ENCODE assay signal across 10 cellular contexts in genomic region chr3:50241163-50241562, GRCh38. TPM values are rescaled to one million over a fixed set of nuclear protein-coding genes. Genes with fewer than 3 reads are reported as not detected.
DNase-seq lines count a peak whose midpoint lies in the region; ATAC-seq and TF ChIP-seq lines count a peak whose summit lies in the region.
"Had no signal": no experiment of that assay in that cellular context is flagged by ENCODE, and none has a peak within 500 bp of the region (broad histone marks: within the 10 kb centered on the region; RNA-seq: fewer than 3 reads in every experiment).

No MANE protein-coding gene starts in this region.

- 100% methylated on average over 1 of the region's 4 CpGs for WGBS in mammary epithelial cell (ENCODE audit: low coverage, missing lambda C conversion rate)
- 33 to 44% methylated on average over 4 of the region's 4 CpGs for WGBS in tibial nerve, 2 donors

- BruUV-seq in MCF 10A (replicated peaks; lab: Mats Ljungman, UMichigan), result no TSS peak
- no TSS peak for BruUV-seq in mammary epithelial cell (replicated peaks; lab: Mats Ljungman, UMichigan)

- H3K27me3 Mint-ChIP-seq in MCF 10A (ENCODE audit: insufficient read depth, unreplicated experiment), result no peaks in the 10 kb centered on the region
- no peaks in the 10 kb centered on the region for H3K27me3 Mint-ChIP-seq in activated naive CD8-positive, alpha-beta T cell treated with anti-CD3 and anti-CD28 coated beads, Interleukin-2, amount 50 U/mL, for 24 hours

- H3K27ac Mint-ChIP-seq in MCF 10A (ENCODE audit: low read depth, unreplicated experiment), result peak overlapping the region; percentile 46
- H3K27ac Mint-ChIP-seq in activated naive CD8-positive, alpha-beta T cell treated with anti-CD3 and anti-CD28 coated beads, Interleukin-2, amount 50 U/mL, for 24 hours, result peak overlapping the region; percentile 95

- no peak for ATAC-seq in activated naive CD8-positive, alpha-beta T cell treated with anti-CD3 and anti-CD28 coated beads, Interleukin-2, amount 50 U/mL, for 24 hours
- ATAC-seq in lower lobe of right lung, result no peak
- no peak for ATAC-seq in GM21367 (IDR thresholded peaks at IDR 0.05; ENCODE audit: unreplicated experiment)

- CTCF ChIA-PET in MCF 10A (lab: Yijun Ruan, JAX) (interaction anchor here (0.5 to 2.4 kb wide), 6 partner anchors 10 to 401 kb away, joined by 3 to 12 read pairs (median 3); no protein-coding TSS in a partner anchor), mammary epithelial cell (lab: Charles Lee; ENCODE audit: low non-redundant PET) (no interaction called here)

- no peak for TF ChIP-seq POLR2A in tibial nerve (IDR thresholded peaks at IDR 0.05)

- POLR2A ChIA-PET in MCF 10A (lab: Yijun Ruan, JAX), result interaction anchor here (1.1 kb wide), 1 partner anchor 87 kb away, joined by 4 read pairs; the partner anchor contains the start of gene TUSC2

- TF ChIP-seq EP300 in tibial nerve (IDR thresholded peaks at IDR 0.05), result no peak

- no peaks in the 10 kb centered on the region for H3K36me3 ChIP-seq in mammary epithelial cell (ENCODE audit: insufficient read depth, low read length)
- H3K36me3 ChIP-seq in lower lobe of right lung, result peaks cover 52% of the 10 kb centered on the region
- H3K36me3 ChIP-seq in tibial nerve, result peaks cover 0 to 10% (median 0%) of the 10 kb centered on the region in 3 donors

- H3K4me3 ChIP-seq in mammary epithelial cell (replicated peaks in 1 of 3; ENCODE audit: insufficient read depth in 1 of 3, low read depth in 2 of 3, low read length in 3 of 3) (no peak overlapping the region), lower lobe of right lung (peak overlapping the region; percentile 6), tibial nerve (no peak overlapping the region)

- intact Hi-C loops in MCF 10A (cut with micrococcal nuclease) (no loop called here), mammary epithelial cell (cut with micrococcal nuclease) (no loop called here), lower lobe of right lung (cut with DNase I) (no loop called here)

- H2AFZ ChIP-seq in mammary epithelial cell (ENCODE audit: low read depth, low read length), result no peak overlapping the region

- H3K36me3 Mint-ChIP-seq in MCF 10A (ENCODE audit: insufficient read depth, unreplicated experiment), result peaks cover 14% of the 10 kb centered on the region
- peaks cover 9% of the 10 kb centered on the region for H3K36me3 Mint-ChIP-seq in activated naive CD8-positive, alpha-beta T cell treated with anti-CD3 and anti-CD28 coated beads, Interleukin-2, amount 50 U/mL, for 24 hours (ENCODE audit: low read depth)

- H3K4me3 Mint-ChIP-seq in MCF 10A (ENCODE audit: unreplicated experiment), result no peak overlapping the region
- peak overlapping the region; percentile 61 for H3K4me3 Mint-ChIP-seq in activated naive CD8-positive, alpha-beta T cell treated with anti-CD3 and anti-CD28 coated beads, Interleukin-2, amount 50 U/mL, for 24 hours

- peaks cover 48% of the 10 kb centered on the region for H3K4me1 Mint-ChIP-seq in MCF 10A (ENCODE audit: insufficient read depth, unreplicated experiment)
- peaks cover 77% of the 10 kb centered on the region for H3K4me1 Mint-ChIP-seq in activated naive CD8-positive, alpha-beta T cell treated with anti-CD3 and anti-CD28 coated beads, Interleukin-2, amount 50 U/mL, for 24 hours

- H3K27me3 ChIP-seq in mammary epithelial cell (ENCODE audit: insufficient read depth, low read length) (no peaks in the 10 kb centered on the region), lower lobe of right lung (ENCODE audit: low read depth) (no peaks in the 10 kb centered on the region), tibial nerve (no peaks in the 10 kb centered on the region)

- no peaks in the 10 kb centered on the region for H3K9me3 Mint-ChIP-seq in MCF 10A (ENCODE audit: unreplicated experiment)
- no peaks in the 10 kb centered on the region for H3K9me3 Mint-ChIP-seq in activated naive CD8-positive, alpha-beta T cell treated with anti-CD3 and anti-CD28 coated beads, Interleukin-2, amount 50 U/mL, for 24 hours

- H3K4me1 ChIP-seq in mammary epithelial cell (ENCODE audit: insufficient read depth, low read length) (peaks cover 56% of the 10 kb centered on the region), lower lobe of right lung (peaks cover 83% of the 10 kb centered on the region), tibial nerve (peaks cover 0 to 80% (median 78%) of the 10 kb centered on the region in 4 donors)

- H3K79me2 ChIP-seq in mammary epithelial cell (ENCODE audit: insufficient read depth, low read length), result peaks cover 95% of the 10 kb centered on the region

- dilution Hi-C loops in mammary epithelial cell (cut with HindIII; ENCODE audit: low sequenced_read_pairs), result loop anchor here (5.0 kb wide), 2 partner anchors 49 to 91 kb away; partner anchors contain the start of gene GNAT1

- H3K27ac ChIP-seq in mammary epithelial cell (ENCODE audit: insufficient read depth, low read depth, low read length) (no peak overlapping the region), lower lobe of right lung (peak overlapping the region; percentile 96), tibial nerve (peak overlapping the region in 3 of 4 donors; percentile 75 to 96 (median 84))
- H3K27ac ChIP-seq: C4-2B had no signal

- in situ Hi-C loops in mammary epithelial cell (cut with MboI; ENCODE audit: low sequenced_read_pairs in 2 of 2), result no loop called here

- H4K20me1 ChIP-seq in mammary epithelial cell (ENCODE audit: insufficient read depth, low read length), result no peaks in the 10 kb centered on the region

- no peak for DNase-seq in MCF 10A (ENCODE audit: unreplicated experiment)
- no peak for DNase-seq in mammary epithelial cell
- no peak for DNase-seq in activated naive CD8-positive, alpha-beta T cell treated with anti-CD3 and anti-CD28 coated beads, Interleukin-2, amount 50 U/mL, for 24 hours
- DNase-seq in lower lobe of right lung, result no peak
- no peak for DNase-seq in tibial nerve (ENCODE audit: low spot score in 2 of 2)
- no peak for DNase-seq in Ammon's horn (ENCODE audit: low spot score)
- no peak for DNase-seq in NCI-H2029 (lab: John Stamatoyannopoulos, UW)

- TF ChIP-seq CTCF in MCF 10A (IDR thresholded peaks at IDR 0.05; ENCODE audit: unreplicated experiment), result no peak
- no peak for TF ChIP-seq CTCF in mammary epithelial cell (conservative IDR thresholded peaks at IDR 0.05 in 1 of 2, IDR thresholded peaks at IDR 0.05 in 1 of 2; ENCODE audit: extremely low read depth in 1 of 2, insufficient read depth in 1 of 2, low read depth in 1 of 2, low read length in 2 of 2)
- TF ChIP-seq CTCF in lower lobe of right lung (IDR thresholded peaks at IDR 0.05), result no peak
- TF ChIP-seq CTCF in tibial nerve (IDR thresholded peaks at IDR 0.05), result no peak

- H3K4me2 ChIP-seq in mammary epithelial cell (ENCODE audit: insufficient read depth, low read depth, low read length), result no peak overlapping the region

- no peak overlapping the region for H3K9ac ChIP-seq in mammary epithelial cell (ENCODE audit: insufficient read depth, low read length)

- H3K9me3 ChIP-seq in mammary epithelial cell (replicated peaks; ENCODE audit: insufficient read depth, low read length) (no peaks in the 10 kb centered on the region), lower lobe of right lung (no peaks in the 10 kb centered on the region), tibial nerve (no peaks in the 10 kb centered on the region)

RNA-seq across cellular contexts. Expression of gene GNAI2, which starts 5.2 kb away (rescaled TPM):
- total RNA-seq in MCF 10A (2022) (122 and 123 TPM in 2 replicates), mammary epithelial cell (100 to 1,000 TPM; 176 to 235 TPM), lower lobe of right lung (372 TPM), tibial nerve (100 to 1,000 TPM; 201 to 265 (median 243) TPM)
- 511 TPM for polyA plus RNA-seq in mammary epithelial cell
- 320 TPM for polyA minus RNA-seq in mammary epithelial cell

RNA-seq across cellular contexts. Expression of gene SEMA3B, which starts 27.8 kb away (rescaled TPM):
- total RNA-seq in MCF 10A (2022) (7.6 and 12.5 TPM in 2 replicates), mammary epithelial cell (10 to 100 TPM in 1 of 2 donors, 1 to 10 TPM in 1; 4.3 to 15.5 TPM), lower lobe of right lung (77.6 TPM), tibial nerve (100 to 1,000 TPM; 251 to 334 (median 261) TPM)
- 8.4 TPM for polyA plus RNA-seq in mammary epithelial cell
- 0.31 TPM for polyA minus RNA-seq in mammary epithelial cell

RNA-seq across cellular contexts. Expression of gene SLC38A3, which starts 36.1 kb away (rescaled TPM):
- not detected in 2 replicates for total RNA-seq in MCF 10A (2022)
- total RNA-seq in mammary epithelial cell, result under 1 TPM in 1 of 2 donors, not detected in 1; 0.67 TPM
- polyA plus RNA-seq in mammary epithelial cell, result 0.06 TPM
- not detected for polyA minus RNA-seq in mammary epithelial cell
- not detected for total RNA-seq in lower lobe of right lung
- 1 to 10 TPM in 2 of 4 donors, under 1 TPM in 2; 0.21 to 8.1 (median 1.5) TPM for total RNA-seq in tibial nerve
- total RNA-seq: mononuclear cell had no signal

RNA-seq across cellular contexts. Expression of gene LSMEM2, which starts 37.7 kb away (rescaled TPM):
- total RNA-seq in MCF 10A (2022) (0.20 TPM in 1 of 2 replicates, not detected in the other), mammary epithelial cell (under 1 TPM in 1 of 2 donors, not detected in 1; 0.19 TPM), lower lobe of right lung (not detected), tibial nerve (1 to 10 TPM; 2.0 to 3.1 (median 2.5) TPM)
- 0.05 TPM for polyA plus RNA-seq in mammary epithelial cell
- polyA minus RNA-seq in mammary epithelial cell, result not detected
- total RNA-seq: mononuclear cell had no signal

RNA-seq across cellular contexts. Expression of gene GNAT1, which starts 49.8 kb away (rescaled TPM):
- total RNA-seq in MCF 10A (2022) (0.49 TPM in 1 of 2 replicates, not detected in the other), mammary epithelial cell (1 to 10 TPM in 1 of 2 donors, under 1 TPM in 1; 0.17 to 1.8 TPM), lower lobe of right lung (not detected), tibial nerve (not detected)
- 0.05 TPM for polyA plus RNA-seq in mammary epithelial cell
- polyA minus RNA-seq in mammary epithelial cell, result not detected
- total RNA-seq: mononuclear cell had no signal
